Comparison of ENCODE assay signal across 8 cellular contexts in genomic region chr11:73404048-73404447, GRCh38. TPM values are rescaled to one million over a fixed set of nuclear protein-coding genes. Genes with fewer than 3 reads are reported as not detected.
A peak's percentile ranks its signal among the peaks of the same experiment; 100 is the strongest.
DNase-seq lines count a peak whose midpoint lies in the region; ATAC-seq, FAIRE-seq and TF ChIP-seq lines count a peak whose summit lies in the region.

No MANE protein-coding gene starts in this region.

- H3K9me3 ChIP-seq in body of pancreas (no peaks in the 10 kb centered on the region), keratinocyte (ENCODE audit: control insufficient read depth, low read depth, low read length) (no peaks in the 10 kb centered on the region), thyroid gland (no peaks in the 10 kb centered on the region)

- DNase-seq in GM04503 (ENCODE audit: low read depth) (peak; percentile 26), NCI-H1417 treated with DMSO at 0.1 percent for 48 hours (lab: John Stamatoyannopoulos, UW) (peak; percentile 9), body of pancreas (peak in 3 of 4 donors; percentile 46 to 72 (median 60)), keratinocyte (ENCODE audit: low read depth, low spot score) (no peak), thyroid gland (peak; percentile 73 to 79)
- DNase-seq in stimulated activated CD4-positive, alpha-beta T cell treated with anti-CD3 and anti-CD28 coated beads, Interleukin-12 subunit alpha, Interleukin-12 subunit beta, amount 100 ng/mL, for 4 hours, result no peak
- DNase-seq in effector CD4-positive, alpha-beta T cell, result no peak

- no peak overlapping the region for H3K9ac ChIP-seq in keratinocyte (ENCODE audit: control insufficient read depth, extremely low read depth, insufficient read depth, low read length)

- H2AFZ ChIP-seq in keratinocyte (ENCODE audit: control insufficient read depth, low read length), result no peak overlapping the region

- TF ChIP-seq POLR2A in body of pancreas (IDR thresholded peaks at IDR 0.05), result no peak
- TF ChIP-seq POLR2A in thyroid gland (IDR thresholded peaks at IDR 0.05), result no peak

- H3K4me3 ChIP-seq in body of pancreas (no peak overlapping the region), keratinocyte (ENCODE audit: control insufficient read depth in 2 of 3, extremely low read depth in 1 of 3, insufficient read depth in 2 of 3, low read depth in 1 of 3, low read length in 3 of 3) (no peak overlapping the region), thyroid gland (replicated peaks in 1 of 3) (no peak overlapping the region)

- H4K20me1 ChIP-seq in keratinocyte (ENCODE audit: control insufficient read depth, extremely low read depth, insufficient read depth, low read length), result no peaks in the 10 kb centered on the region

- FAIRE-seq in keratinocyte (lab: Jason Lieb, UNC), result no peak

- no peaks in the 10 kb centered on the region for H3K36me3 ChIP-seq in body of pancreas (replicated peaks in 1 of 2; ENCODE audit: insufficient read depth in 1 of 2, low read depth in 2 of 2)
- H3K36me3 ChIP-seq in keratinocyte (ENCODE audit: control insufficient read depth in 2 of 2, extremely low read depth in 1 of 2, insufficient read depth in 2 of 2, low read length in 2 of 2), result peaks cover 8 to 16% of the 10 kb centered on the region in 2 experiments
- peaks cover 0 to 6% of the 10 kb centered on the region in 2 donors for H3K36me3 ChIP-seq in thyroid gland

- no peaks in the 10 kb centered on the region for H3K79me2 ChIP-seq in keratinocyte (ENCODE audit: control insufficient read depth, insufficient read depth, low read length)

- H3K27ac ChIP-seq in body of pancreas (no peak overlapping the region), keratinocyte (ENCODE audit: control insufficient read depth, insufficient read depth, low read length) (no peak overlapping the region), thyroid gland (no peak overlapping the region)

- peak in 6 of 7 experiments; percentile 16 to 63 (median 42) for TF ChIP-seq CTCF in body of pancreas (IDR thresholded peaks at IDR 0.05)
- peak; percentile 67 to 70 (median 67) for TF ChIP-seq CTCF in keratinocyte (optimal IDR thresholded peaks at IDR 0.05 in 1 of 3, IDR thresholded peaks at IDR 0.05 in 1 of 3, conservative IDR thresholded peaks at IDR 0.05 in 1 of 3; ENCODE audit: extremely low read depth in 1 of 3, insufficient read depth in 2 of 3, low read length in 3 of 3)
- peak in 5 of 6 experiments; percentile 58 to 82 (median 77) for TF ChIP-seq CTCF in thyroid gland (IDR thresholded peaks at IDR 0.05)

- intact Hi-C loops in body of pancreas (cut with DNase I) (no loop called here), thyroid gland (cut with DNase I) (no loop called here)

- dilution Hi-C loops in keratinocyte (cut with MboI; ENCODE audit: extremely low pct_ligation_motif_present, low sequenced_read_pairs), result no loop called here

- no peak overlapping the region for H3K4me2 ChIP-seq in keratinocyte (ENCODE audit: control insufficient read depth, extremely low read depth, insufficient read depth, low read depth, low read length)

- no peaks in the 10 kb centered on the region for H3K9me1 ChIP-seq in keratinocyte (ENCODE audit: control insufficient read depth, extremely low read depth, insufficient read depth, low read length)

- ATAC-seq in body of pancreas (peak; percentile 69), HG03175 (IDR thresholded peaks at IDR 0.05; ENCODE audit: unreplicated experiment) (no peak)

- H3K4me1 ChIP-seq in body of pancreas, result no peaks in the 10 kb centered on the region
- no peaks in the 10 kb centered on the region for H3K4me1 ChIP-seq in keratinocyte (ENCODE audit: control insufficient read depth, extremely low read depth, insufficient read depth, low read length)
- no peaks in the 10 kb centered on the region for H3K4me1 ChIP-seq in thyroid gland

- 50% methylated on average over 4 of the region's 4 CpGs for WGBS in body of pancreas, 2 donors
- 58 to 63% methylated on average over 4 of the region's 4 CpGs for WGBS in thyroid gland, 2 donors

- H3K27me3 ChIP-seq in body of pancreas, result no peaks in the 10 kb centered on the region
- H3K27me3 ChIP-seq in keratinocyte (ENCODE audit: control insufficient read depth, extremely low read depth, insufficient read depth, low read length), result no peaks in the 10 kb centered on the region
- H3K27me3 ChIP-seq in thyroid gland, result no peaks in the 10 kb centered on the region

RNA-seq across cellular contexts. Expression of gene RELT, which starts 27.8 kb away (rescaled TPM):
- total RNA-seq in body of pancreas, result under 1 TPM; 0.33 to 0.52 TPM
- 3.4 to 5.0 TPM (median 4.2 TPM) in 3 replicates for polyA plus RNA-seq in keratinocyte
- polyA plus RNA-seq in keratinocyte (2011; ENCODE audit: low read depth), result 3.6 TPM
- 1.9 and 2.9 TPM in 2 replicates for polyA plus RNA-seq in keratinocyte (2011; cell fraction: cytosol; rRNA removed)
- polyA plus RNA-seq in keratinocyte (2011; cell fraction: nucleus; rRNA removed), result 11.2 and 14.1 TPM in 2 replicates
- polyA plus RNA-seq in keratinocyte (2012; ENCODE audit: low replicate concordance), result 4.4 and 4.9 TPM in 2 replicates
- polyA minus RNA-seq in keratinocyte, result 3.8 to 5.0 TPM (median 4.6 TPM) in 3 replicates
- 5.0 TPM for polyA minus RNA-seq in keratinocyte (2011; cell fraction: cytosol; rRNA and poly(A)+ RNA removed)
- 7.8 and 8.4 TPM in 2 replicates for polyA minus RNA-seq in keratinocyte (2011; cell fraction: nucleus; rRNA and poly(A)+ RNA removed)
- total RNA-seq in thyroid gland, result 1 to 10 TPM; 1.6 to 3.5 (median 1.9) TPM

Comparison
In these comparisons a context has a peak if more than half of its experiments do, and no peak if none do; other contexts are left out.
1. DNase-seq: peak in GM04503 (single experiment), NCI-H1417 treated with DMSO at 0.1 percent for 48 hours (single experiment), body of pancreas (3 of 4) and thyroid gland (2 of 2); none in keratinocyte (single experiment), stimulated activated CD4-positive, alpha-beta T cell treated with anti-CD3 and anti-CD28 coated beads, Interleukin-12 subunit alpha, Interleukin-12 subunit beta, amount 100 ng/mL, for 4 hours (single experiment) and effector CD4-positive, alpha-beta T cell (single experiment).
2. Peak in every context shown above with its lines, with median percentiles within 50 percentile points of each other: CTCF ChIP-seq.